1 cellular context compared by ENCODE assay signal in the genomic region with DNA sequence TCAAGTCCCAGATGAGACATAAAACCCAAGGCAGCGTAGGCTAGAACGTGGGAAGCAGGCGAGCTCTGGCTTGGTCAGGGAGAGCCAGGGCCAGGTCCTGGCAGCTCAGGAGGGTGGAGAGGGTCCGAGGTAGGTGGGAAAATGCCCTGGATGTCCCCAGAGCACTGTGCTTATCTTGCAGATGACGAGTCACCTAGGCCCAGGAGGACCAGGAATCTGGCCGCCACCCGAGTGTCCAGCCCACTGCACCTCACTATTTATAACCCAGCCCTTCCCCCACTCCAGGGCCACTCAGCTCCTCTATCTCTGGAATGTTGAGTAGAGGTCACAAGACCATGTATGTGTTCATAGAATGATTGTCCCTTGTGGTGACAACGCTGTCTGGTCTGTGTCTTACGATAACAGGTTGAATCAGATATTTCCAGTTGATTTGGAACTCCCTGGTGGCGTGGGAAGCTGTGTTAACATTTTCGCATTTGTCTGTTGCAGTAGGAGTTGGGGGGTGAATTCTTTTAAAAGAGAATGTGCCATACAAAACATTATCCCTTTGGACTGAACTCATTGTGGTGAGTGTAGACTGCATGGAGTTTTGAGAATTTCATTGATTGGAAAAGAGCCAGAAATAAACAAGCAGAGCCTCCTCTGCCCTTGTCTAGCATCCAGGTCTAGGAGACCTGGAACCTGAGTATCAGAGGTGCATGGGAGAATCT.
A peak's percentile ranks its signal among the peaks of the same experiment; 100 is the strongest.
TF ChIP-seq lines count a peak whose summit lies in the region.

No MANE protein-coding gene starts in this region.

TF ChIP-seq in K562, 482 proteins besides CTCF, POLR2A, EP300 and RAD21 (continued from another document and continues in another):
- TF ChIP-seq, protein P1, sequence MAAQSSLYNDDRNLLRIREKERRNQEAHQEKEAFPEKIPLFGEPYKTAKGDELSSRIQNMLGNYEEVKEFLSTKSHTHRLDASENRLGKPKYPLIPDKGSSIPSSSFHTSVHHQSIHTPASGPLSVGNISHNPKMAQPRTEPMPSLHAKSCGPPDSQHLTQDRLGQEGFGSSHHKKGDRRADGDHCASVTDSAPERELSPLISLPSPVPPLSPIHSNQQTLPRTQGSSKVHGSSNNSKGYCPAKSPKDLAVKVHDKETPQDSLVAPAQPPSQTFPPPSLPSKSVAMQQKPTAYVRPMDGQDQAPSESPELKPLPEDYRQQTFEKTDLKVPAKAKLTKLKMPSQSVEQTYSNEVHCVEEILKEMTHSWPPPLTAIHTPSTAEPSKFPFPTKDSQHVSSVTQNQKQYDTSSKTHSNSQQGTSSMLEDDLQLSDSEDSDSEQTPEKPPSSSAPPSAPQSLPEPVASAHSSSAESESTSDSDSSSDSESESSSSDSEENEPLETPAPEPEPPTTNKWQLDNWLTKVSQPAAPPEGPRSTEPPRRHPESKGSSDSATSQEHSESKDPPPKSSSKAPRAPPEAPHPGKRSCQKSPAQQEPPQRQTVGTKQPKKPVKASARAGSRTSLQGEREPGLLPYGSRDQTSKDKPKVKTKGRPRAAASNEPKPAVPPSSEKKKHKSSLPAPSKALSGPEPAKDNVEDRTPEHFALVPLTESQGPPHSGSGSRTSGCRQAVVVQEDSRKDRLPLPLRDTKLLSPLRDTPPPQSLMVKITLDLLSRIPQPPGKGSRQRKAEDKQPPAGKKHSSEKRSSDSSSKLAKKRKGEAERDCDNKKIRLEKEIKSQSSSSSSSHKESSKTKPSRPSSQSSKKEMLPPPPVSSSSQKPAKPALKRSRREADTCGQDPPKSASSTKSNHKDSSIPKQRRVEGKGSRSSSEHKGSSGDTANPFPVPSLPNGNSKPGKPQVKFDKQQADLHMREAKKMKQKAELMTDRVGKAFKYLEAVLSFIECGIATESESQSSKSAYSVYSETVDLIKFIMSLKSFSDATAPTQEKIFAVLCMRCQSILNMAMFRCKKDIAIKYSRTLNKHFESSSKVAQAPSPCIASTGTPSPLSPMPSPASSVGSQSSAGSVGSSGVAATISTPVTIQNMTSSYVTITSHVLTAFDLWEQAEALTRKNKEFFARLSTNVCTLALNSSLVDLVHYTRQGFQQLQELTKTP (IDR thresholded peaks at IDR 0.05; ENCODE audit: low read depth in 1 of 2, partially characterized antibody in 2 of 2) = peak; percentile 81 to 86
- TF ChIP-seq ZNF311 (CRISPR knock-in tag; IDR thresholded peaks at IDR 0.05) (no peak), BDP1 (IDR thresholded peaks at IDR 0.05; ENCODE audit: insufficient read depth, insufficient read length) (no peak), KDM1A (IDR thresholded peaks at IDR 0.05) (peak; percentile 97), FOXK2 (conservative IDR thresholded peaks at IDR 0.05 in 1 of 2, IDR thresholded peaks at IDR 0.05 in 1 of 2; ENCODE audit: low read depth in 2 of 2) (peak in 1 of 2 experiments; percentile 38; a peak in 1 of 4 replicates), SMAD1 (IDR thresholded peaks at IDR 0.05; ENCODE audit: low read depth, low read length, partially characterized antibody) (peak; percentile 57), PURB (CRISPR knock-in tag; IDR thresholded peaks at IDR 0.05; ENCODE audit: low read depth) (no peak), JUN (IDR thresholded peaks at IDR 0.05; ENCODE audit: borderline replicate concordance, low read depth, low read length) (peak; percentile 83), JUN (CRISPR knock-in tag; IDR thresholded peaks at IDR 0.05; ENCODE audit: borderline replicate concordance) (peak; percentile 85; the same call in 1 of the 2 replicates), HNRNPLL (IDR thresholded peaks at IDR 0.05; ENCODE audit: low read depth, low read length, poor library complexity, severe bottlenecking) (no peak), JUND (IDR thresholded peaks at IDR 0.05; ENCODE audit: borderline replicate concordance, low read depth, low read length) (peak; percentile 87), JUND (tag; IDR thresholded peaks at IDR 0.05; ENCODE audit: borderline replicate concordance, low read depth, low read length) (peak; percentile 82; the same call in 2 of the 3 replicates), ZNF644 (tag; IDR thresholded peaks at IDR 0.05; ENCODE audit: low read depth) (peak; percentile 82; the same call in 1 of the 2 replicates), NFE2 (IDR thresholded peaks at IDR 0.05; ENCODE audit: low read depth) (peak; percentile 63; the same call in 1 of the 2 replicates), TAF15 (IDR thresholded peaks at IDR 0.05; ENCODE audit: low read depth, low read length) (no peak), PYGO2 (tag; IDR thresholded peaks at IDR 0.05) (peak; percentile 63; the same call in 1 of the 2 replicates), ZNF830 (CRISPR knock-in tag; IDR thresholded peaks at IDR 0.05) (no peak), ARID1B (IDR thresholded peaks at IDR 0.05) (peak; percentile 96), GATA2 (CRISPR knock-in tag; IDR thresholded peaks at IDR 0.05) (peak; percentile 90), POLR3A (IDR thresholded peaks at IDR 0.05; ENCODE audit: borderline replicate concordance, extremely low read depth, insufficient read depth, insufficient read length) (no peak), ZNF766 (CRISPR knock-in tag; conservative IDR thresholded peaks at IDR 0.05) (peak; percentile 91), ATF1 (CRISPR knock-in tag; IDR thresholded peaks at IDR 0.05) (no peak), ATF1 (tag; IDR thresholded peaks at IDR 0.05) (peak; percentile 72), DPF2 (IDR thresholded peaks at IDR 0.05) (peak; percentile 88), ZFP36 (IDR thresholded peaks at IDR 0.05; ENCODE audit: low read depth, low read length, partially characterized antibody) (peak; percentile 20), ZNF444 (CRISPR knock-in tag; IDR thresholded peaks at IDR 0.05) (no peak), TEAD4 (IDR thresholded peaks at IDR 0.05; ENCODE audit: low read length) (peak; percentile 98), TEAD4 (CRISPR knock-in tag; IDR thresholded peaks at IDR 0.05; ENCODE audit: borderline replicate concordance) (peak; percentile 91), PHB2 (IDR thresholded peaks at IDR 0.05; ENCODE audit: low read depth) (0 out of 2 replicates have a peak, but pooled peaks have one; percentile 25), CBFA2T3 (IDR thresholded peaks at IDR 0.05) (peak; percentile 97), ZNF124 (CRISPR knock-in tag; IDR thresholded peaks at IDR 0.05) (no peak), SIX5 (IDR thresholded peaks at IDR 0.05; ENCODE audit: borderline replicate concordance in 1 of 2, insufficient read depth in 1 of 2, low read depth in 1 of 2, low read length in 2 of 2) (no peak), FIP1L1 (IDR thresholded peaks at IDR 0.05; ENCODE audit: low read depth, low read length, poor library complexity, severe bottlenecking) (no peak), FOXM1 (IDR thresholded peaks at IDR 0.05; ENCODE audit: low read depth) (peak; percentile 77), FOXM1 (CRISPR knock-in tag; IDR thresholded peaks at IDR 0.05; ENCODE audit: low read depth) (no peak), SMARCE1 (IDR thresholded peaks at IDR 0.05) (peak; percentile 95), FOXP1 (CRISPR knock-in tag; IDR thresholded peaks at IDR 0.05) (0 out of 2 replicates have a peak, but pooled peaks have one; percentile 49), BCOR (IDR thresholded peaks at IDR 0.05) (peak; percentile 78), TOE1 (IDR thresholded peaks at IDR 0.05; ENCODE audit: borderline replicate concordance) (peak; percentile 80; the same call in 1 of the 2 replicates), TOE1 (CRISPR knock-in tag; IDR thresholded peaks at IDR 0.05; ENCODE audit: borderline replicate concordance, low read depth) (no peak), NBN (IDR thresholded peaks at IDR 0.05; ENCODE audit: low read depth) (peak; percentile 48; the same call in 1 of the 2 replicates), ZNF263 (CRISPR knock-in tag; IDR thresholded peaks at IDR 0.05; ENCODE audit: borderline replicate concordance) (peak; percentile 42; the same call in 1 of the 2 replicates)
- TF ChIP-seq, protein P2, sequence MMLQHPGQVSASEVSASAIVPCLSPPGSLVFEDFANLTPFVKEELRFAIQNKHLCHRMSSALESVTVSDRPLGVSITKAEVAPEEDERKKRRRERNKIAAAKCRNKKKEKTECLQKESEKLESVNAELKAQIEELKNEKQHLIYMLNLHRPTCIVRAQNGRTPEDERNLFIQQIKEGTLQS (IDR thresholded peaks at IDR 0.05) = peak; percentile 76
- TF ChIP-seq, protein P2 (CRISPR knock-in tag; conservative IDR thresholded peaks at IDR 0.05) = peak; percentile 56; the same call in 1 of the 2 replicates
- TF ChIP-seq, protein P3, sequence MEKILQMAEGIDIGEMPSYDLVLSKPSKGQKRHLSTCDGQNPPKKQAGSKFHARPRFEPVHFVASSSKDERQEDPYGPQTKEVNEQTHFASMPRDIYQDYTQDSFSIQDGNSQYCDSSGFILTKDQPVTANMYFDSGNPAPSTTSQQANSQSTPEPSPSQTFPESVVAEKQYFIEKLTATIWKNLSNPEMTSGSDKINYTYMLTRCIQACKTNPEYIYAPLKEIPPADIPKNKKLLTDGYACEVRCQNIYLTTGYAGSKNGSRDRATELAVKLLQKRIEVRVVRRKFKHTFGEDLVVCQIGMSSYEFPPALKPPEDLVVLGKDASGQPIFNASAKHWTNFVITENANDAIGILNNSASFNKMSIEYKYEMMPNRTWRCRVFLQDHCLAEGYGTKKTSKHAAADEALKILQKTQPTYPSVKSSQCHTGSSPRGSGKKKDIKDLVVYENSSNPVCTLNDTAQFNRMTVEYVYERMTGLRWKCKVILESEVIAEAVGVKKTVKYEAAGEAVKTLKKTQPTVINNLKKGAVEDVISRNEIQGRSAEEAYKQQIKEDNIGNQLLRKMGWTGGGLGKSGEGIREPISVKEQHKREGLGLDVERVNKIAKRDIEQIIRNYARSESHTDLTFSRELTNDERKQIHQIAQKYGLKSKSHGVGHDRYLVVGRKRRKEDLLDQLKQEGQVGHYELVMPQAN (IDR thresholded peaks at IDR 0.05; ENCODE audit: borderline replicate concordance) = no peak
- TF ChIP-seq, protein P4, sequence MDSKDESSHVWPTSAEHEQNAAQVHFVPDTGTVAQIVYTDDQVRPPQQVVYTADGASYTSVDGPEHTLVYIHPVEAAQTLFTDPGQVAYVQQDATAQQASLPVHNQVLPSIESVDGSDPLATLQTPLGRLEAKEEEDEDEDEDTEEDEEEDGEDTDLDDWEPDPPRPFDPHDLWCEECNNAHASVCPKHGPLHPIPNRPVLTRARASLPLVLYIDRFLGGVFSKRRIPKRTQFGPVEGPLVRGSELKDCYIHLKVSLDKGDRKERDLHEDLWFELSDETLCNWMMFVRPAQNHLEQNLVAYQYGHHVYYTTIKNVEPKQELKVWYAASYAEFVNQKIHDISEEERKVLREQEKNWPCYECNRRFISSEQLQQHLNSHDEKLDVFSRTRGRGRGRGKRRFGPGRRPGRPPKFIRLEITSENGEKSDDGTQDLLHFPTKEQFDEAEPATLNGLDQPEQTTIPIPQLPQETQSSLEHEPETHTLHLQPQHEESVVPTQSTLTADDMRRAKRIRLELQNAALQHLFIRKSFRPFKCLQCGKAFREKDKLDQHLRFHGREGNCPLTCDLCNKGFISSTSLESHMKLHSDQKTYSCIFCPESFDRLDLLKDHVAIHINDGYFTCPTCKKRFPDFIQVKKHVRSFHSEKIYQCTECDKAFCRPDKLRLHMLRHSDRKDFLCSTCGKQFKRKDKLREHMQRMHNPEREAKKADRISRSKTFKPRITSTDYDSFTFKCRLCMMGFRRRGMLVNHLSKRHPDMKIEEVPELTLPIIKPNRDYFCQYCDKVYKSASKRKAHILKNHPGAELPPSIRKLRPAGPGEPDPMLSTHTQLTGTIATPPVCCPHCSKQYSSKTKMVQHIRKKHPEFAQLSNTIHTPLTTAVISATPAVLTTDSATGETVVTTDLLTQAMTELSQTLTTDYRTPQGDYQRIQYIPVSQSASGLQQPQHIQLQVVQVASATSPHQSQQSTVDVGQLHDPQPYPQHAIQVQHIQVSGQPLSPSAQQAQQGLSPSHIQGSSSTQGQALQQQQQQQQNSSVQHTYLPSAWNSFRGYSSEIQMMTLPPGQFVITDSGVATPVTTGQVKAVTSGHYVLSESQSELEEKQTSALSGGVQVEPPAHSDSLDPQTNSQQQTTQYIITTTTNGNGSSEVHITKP (IDR thresholded peaks at IDR 0.05; ENCODE audit: partially characterized antibody) = no peak
- TF ChIP-seq, protein P5, sequence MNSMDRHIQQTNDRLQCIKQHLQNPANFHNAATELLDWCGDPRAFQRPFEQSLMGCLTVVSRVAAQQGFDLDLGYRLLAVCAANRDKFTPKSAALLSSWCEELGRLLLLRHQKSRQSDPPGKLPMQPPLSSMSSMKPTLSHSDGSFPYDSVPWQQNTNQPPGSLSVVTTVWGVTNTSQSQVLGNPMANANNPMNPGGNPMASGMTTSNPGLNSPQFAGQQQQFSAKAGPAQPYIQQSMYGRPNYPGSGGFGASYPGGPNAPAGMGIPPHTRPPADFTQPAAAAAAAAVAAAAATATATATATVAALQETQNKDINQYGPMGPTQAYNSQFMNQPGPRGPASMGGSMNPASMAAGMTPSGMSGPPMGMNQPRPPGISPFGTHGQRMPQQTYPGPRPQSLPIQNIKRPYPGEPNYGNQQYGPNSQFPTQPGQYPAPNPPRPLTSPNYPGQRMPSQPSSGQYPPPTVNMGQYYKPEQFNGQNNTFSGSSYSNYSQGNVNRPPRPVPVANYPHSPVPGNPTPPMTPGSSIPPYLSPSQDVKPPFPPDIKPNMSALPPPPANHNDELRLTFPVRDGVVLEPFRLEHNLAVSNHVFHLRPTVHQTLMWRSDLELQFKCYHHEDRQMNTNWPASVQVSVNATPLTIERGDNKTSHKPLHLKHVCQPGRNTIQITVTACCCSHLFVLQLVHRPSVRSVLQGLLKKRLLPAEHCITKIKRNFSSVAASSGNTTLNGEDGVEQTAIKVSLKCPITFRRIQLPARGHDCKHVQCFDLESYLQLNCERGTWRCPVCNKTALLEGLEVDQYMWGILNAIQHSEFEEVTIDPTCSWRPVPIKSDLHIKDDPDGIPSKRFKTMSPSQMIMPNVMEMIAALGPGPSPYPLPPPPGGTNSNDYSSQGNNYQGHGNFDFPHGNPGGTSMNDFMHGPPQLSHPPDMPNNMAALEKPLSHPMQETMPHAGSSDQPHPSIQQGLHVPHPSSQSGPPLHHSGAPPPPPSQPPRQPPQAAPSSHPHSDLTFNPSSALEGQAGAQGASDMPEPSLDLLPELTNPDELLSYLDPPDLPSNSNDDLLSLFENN (IDR thresholded peaks at IDR 0.05; ENCODE audit: low read depth in 2 of 2, low read length in 2 of 2) = peak in 1 of 2 experiments; percentile 85; a peak in 2 of 4 replicates
- TF ChIP-seq, protein P6, sequence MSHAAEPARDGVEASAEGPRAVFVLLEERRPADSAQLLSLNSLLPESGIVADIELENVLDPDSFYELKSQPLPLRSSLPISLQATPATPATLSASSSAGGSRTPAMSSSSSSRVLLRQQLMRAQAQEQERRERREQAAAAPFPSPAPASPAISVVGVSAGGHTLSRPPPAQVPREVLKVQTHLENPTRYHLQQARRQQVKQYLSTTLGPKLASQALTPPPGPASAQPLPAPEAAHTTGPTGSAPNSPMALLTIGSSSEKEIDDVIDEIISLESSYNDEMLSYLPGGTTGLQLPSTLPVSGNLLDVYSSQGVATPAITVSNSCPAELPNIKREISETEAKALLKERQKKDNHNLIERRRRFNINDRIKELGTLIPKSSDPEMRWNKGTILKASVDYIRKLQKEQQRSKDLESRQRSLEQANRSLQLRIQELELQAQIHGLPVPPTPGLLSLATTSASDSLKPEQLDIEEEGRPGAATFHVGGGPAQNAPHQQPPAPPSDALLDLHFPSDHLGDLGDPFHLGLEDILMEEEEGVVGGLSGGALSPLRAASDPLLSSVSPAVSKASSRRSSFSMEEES (CRISPR knock-in tag; IDR thresholded peaks at IDR 0.05) = peak; percentile 81
